Comparison of ENCODE assay signal across 21 cellular contexts in the genomic region with DNA sequence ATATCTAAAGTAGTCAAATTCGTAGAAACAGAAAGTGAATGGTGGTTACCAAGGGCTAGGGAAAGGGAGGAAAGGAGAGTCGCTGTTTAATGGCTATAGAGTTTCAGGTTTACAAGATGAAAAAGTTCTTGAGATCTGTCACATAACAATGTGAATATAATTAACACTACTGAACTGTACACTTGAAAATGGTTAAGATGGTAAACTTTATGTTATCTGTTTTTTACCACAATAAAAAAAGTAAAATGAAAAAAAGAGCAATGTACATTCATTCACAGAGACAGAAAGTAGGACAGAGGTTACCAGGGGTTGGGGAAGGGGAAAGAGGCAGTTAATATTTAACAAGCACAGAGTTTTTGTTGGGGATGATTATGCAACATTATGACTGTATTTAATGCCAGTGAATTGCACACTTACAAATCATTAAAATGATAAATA. TPM values are rescaled to one million over a fixed set of nuclear protein-coding genes. Genes with fewer than 3 reads are reported as not detected.
DNase-seq lines count a peak whose midpoint lies in the region; ATAC-seq and TF ChIP-seq lines count a peak whose summit lies in the region.
"Had no signal": no experiment of that assay in that cellular context is flagged by ENCODE, and none has a peak within 500 bp of the region (broad histone marks: within the 10 kb centered on the region; RNA-seq: fewer than 3 reads in every experiment).

No MANE protein-coding gene starts in this region.

- H3K4me1 ChIP-seq in PC-3 (ENCODE audit: insufficient read depth, low read length): peaks cover 4% of the 10 kb centered on the region; the same call in 1 of the 2 replicates
- no peaks in the 10 kb centered on the region for H3K4me1 ChIP-seq in left lung
- H3K4me1 ChIP-seq: psoas muscle had no signal

- ATAC-seq in GM21447 (IDR thresholded peaks at IDR 0.05; ENCODE audit: unreplicated experiment): peak; percentile 48
- no peak for ATAC-seq in PC-3
- peak; percentile 39 for ATAC-seq in left lung
- no peak for ATAC-seq in GM18498 (IDR thresholded peaks at IDR 0.05; ENCODE audit: unreplicated experiment)
- ATAC-seq in HG03135 (IDR thresholded peaks at IDR 0.05; ENCODE audit: unreplicated experiment): no peak
- ATAC-seq: activated naive CD8-positive, alpha-beta T cell treated with anti-CD3 and anti-CD28 coated beads, Interleukin-2, amount 50 U/mL, for 24 hours; activated T-helper 17 cell treated with anti-CD3 and anti-CD28 coated beads, Interleukin-2, amount 50 U/mL, for 72 hours; natural killer cell; psoas muscle; stimulated activated naive B cell treated with anti-CD40 and anti-IgM and Interleukin-4, amounts not matched to agents 10 μg/mL and 1 μg/mL and 100 μg/mL, for 72 hours had no signal

- peaks cover 19% of the 10 kb centered on the region for H3K4me1 Mint-ChIP-seq in Calu3 (ENCODE audit: low read depth, unreplicated experiment)
- H3K4me1 Mint-ChIP-seq: activated naive CD8-positive, alpha-beta T cell treated with anti-CD3 and anti-CD28 coated beads, Interleukin-2, amount 50 U/mL, for 24 hours; activated T-helper 17 cell treated with anti-CD3 and anti-CD28 coated beads, Interleukin-2, amount 50 U/mL, for 72 hours; natural killer cell; stimulated activated naive B cell treated with anti-CD40 and anti-IgM and Interleukin-4, amounts not matched to agents 10 μg/mL and 1 μg/mL and 100 μg/mL, for 72 hours had no signal

- POLR2A ChIA-PET in PC-3 (lab: Charles Lee; ENCODE audit: unreplicated experiment): no interaction called here

- intact Hi-C loops in Calu3 (cut with micrococcal nuclease; ENCODE audit: unreplicated experiment) (no loop called here), PC-3 (cut with micrococcal nuclease) (no loop called here), left lung (cut with DNase I) (no loop called here)

- no peaks in the 10 kb centered on the region for H3K36me3 Mint-ChIP-seq in Calu3 (ENCODE audit: insufficient read depth, unreplicated experiment)
- H3K36me3 Mint-ChIP-seq: natural killer cell; stimulated activated naive B cell treated with anti-CD40 and anti-IgM and Interleukin-4, amounts not matched to agents 10 μg/mL and 1 μg/mL and 100 μg/mL, for 72 hours had no signal

- H3K36me3 ChIP-seq in PC-3 (ENCODE audit: low read depth, low read length): no peaks in the 10 kb centered on the region
- H3K36me3 ChIP-seq in left lung: peaks cover 0 to 5% of the 10 kb centered on the region in 2 donors

- H3K9me2 ChIP-seq in PC-3 (replicated peaks; ENCODE audit: low read length): no peaks in the 10 kb centered on the region

- H3F3A ChIP-seq in PC-3 (ENCODE audit: low read length, unreplicated experiment): no peaks in the 10 kb centered on the region

- H3K27me3 ChIP-seq in PC-3 (ENCODE audit: low read length) (no peaks in the 10 kb centered on the region), left lung (no peaks in the 10 kb centered on the region)
- H3K27me3 ChIP-seq: dorsolateral prefrontal cortex, tibial artery had no signal

- DNase-seq in Calu3 (no peak), PC-3 (peak; percentile 29), left lung (no peak), NCI-H1436 (lab: John Stamatoyannopoulos, UW) (no peak), caudate nucleus (lab: John Stamatoyannopoulos, UW) (no peak)
- DNase-seq: activated CD4-positive, CD25-positive, alpha-beta regulatory T cell treated with anti-CD3 and anti-CD28 coated beads, Interleukin-2, amount 50 U/mL, for 72 hours; activated naive CD8-positive, alpha-beta T cell treated with anti-CD3 and anti-CD28 coated beads, Interleukin-2, amount 50 U/mL, for 24 hours; DMS79 treated with DMSO at 0.1 percent for 48 hours; dorsolateral prefrontal cortex; HCEC 1CT; natural killer cell; NCI-H2029 treated with DMSO at 0.1 percent for 48 hours; NCI-H510A; psoas muscle; stimulated activated naive B cell treated with anti-CD40 and anti-IgM and Interleukin-4, amounts not matched to agents 10 μg/mL and 1 μg/mL and 100 μg/mL, for 72 hours; tibial artery had no signal

- peak overlapping the region; percentile 1 for H3K4me3 Mint-ChIP-seq in Calu3 (ENCODE audit: low read depth, unreplicated experiment)
- H3K4me3 Mint-ChIP-seq: activated naive CD8-positive, alpha-beta T cell treated with anti-CD3 and anti-CD28 coated beads, Interleukin-2, amount 50 U/mL, for 24 hours; activated T-helper 17 cell treated with anti-CD3 and anti-CD28 coated beads, Interleukin-2, amount 50 U/mL, for 72 hours; CD14-positive monocyte; natural killer cell; stimulated activated naive B cell treated with anti-CD40 and anti-IgM and Interleukin-4, amounts not matched to agents 10 μg/mL and 1 μg/mL and 100 μg/mL, for 72 hours had no signal

- TF ChIP-seq CTCF in Calu3 (IDR thresholded peaks at IDR 0.05; ENCODE audit: unreplicated experiment): no peak
- TF ChIP-seq CTCF in PC-3 (conservative IDR thresholded peaks at IDR 0.05; ENCODE audit: low read depth, low read length): no peak
- TF ChIP-seq CTCF in left lung (IDR thresholded peaks at IDR 0.05): no peak

- H3K27ac ChIP-seq in PC-3 (ENCODE audit: low read length) (no peak overlapping the region), left lung (no peak overlapping the region), caudate nucleus (ENCODE audit: low read depth, low read length) (no peak overlapping the region)
- H3K27ac ChIP-seq: psoas muscle, tibial artery had no signal

- no peaks in the 10 kb centered on the region for H4K20me1 ChIP-seq in PC-3 (ENCODE audit: low read length)

- H3K9me3 ChIP-seq in PC-3 (ENCODE audit: low read length): no peaks in the 10 kb centered on the region
- no peaks in the 10 kb centered on the region for H3K9me3 ChIP-seq in left lung
- H3K9me3 ChIP-seq: psoas muscle, tibial artery had no signal

- H3K9me3 Mint-ChIP-seq in Calu3 (ENCODE audit: low read depth, unreplicated experiment): no peaks in the 10 kb centered on the region

- no peak overlapping the region for H3K9ac ChIP-seq in PC-3 (ENCODE audit: low read length)

- BruUV-seq in Calu3 (replicated peaks; lab: Mats Ljungman, UMichigan) (no TSS peak), PC-3 (replicated peaks; lab: Mats Ljungman, UMichigan) (no TSS peak)

- H3K27ac Mint-ChIP-seq in Calu3 (ENCODE audit: unreplicated experiment): peak overlapping the region; percentile 9
- H3K27ac Mint-ChIP-seq: activated naive CD8-positive, alpha-beta T cell treated with anti-CD3 and anti-CD28 coated beads, Interleukin-2, amount 50 U/mL, for 24 hours; activated T-helper 17 cell treated with anti-CD3 and anti-CD28 coated beads, Interleukin-2, amount 50 U/mL, for 72 hours; natural killer cell; stimulated activated naive B cell treated with anti-CD40 and anti-IgM and Interleukin-4, amounts not matched to agents 10 μg/mL and 1 μg/mL and 100 μg/mL, for 72 hours had no signal

- CTCF ChIA-PET in Calu3 (lab: Charles Lee): no interaction called here
- CTCF ChIA-PET in PC-3 (lab: Charles Lee): no interaction called here

- H3K4me2 ChIP-seq in PC-3 (ENCODE audit: low read length): no peak overlapping the region; the same call in 1 of the 2 replicates

- H3K27me3 Mint-ChIP-seq in Calu3 (ENCODE audit: unreplicated experiment): no peaks in the 10 kb centered on the region
- H3K27me3 Mint-ChIP-seq: activated naive CD8-positive, alpha-beta T cell treated with anti-CD3 and anti-CD28 coated beads, Interleukin-2, amount 50 U/mL, for 24 hours had no signal

- no peaks in the 10 kb centered on the region for H3K79me2 ChIP-seq in PC-3 (ENCODE audit: low read length)

- no peak overlapping the region for H2AFZ ChIP-seq in PC-3 (ENCODE audit: low read length)

- no peak overlapping the region for H3K4me3 ChIP-seq in PC-3 (ENCODE audit: low read length)
- no peak overlapping the region for H3K4me3 ChIP-seq in left lung
- H3K4me3 ChIP-seq: dorsolateral prefrontal cortex, psoas muscle, tibial artery had no signal

RNA-seq across cellular contexts. Expression of a gene that starts 53.3 kb away (rescaled TPM):
- 4.2 and 6.2 TPM in 2 replicates for total RNA-seq in Calu3 (2022)
- total RNA-seq in PC-3 (2014; rRNA removed): 0.07 and 0.40 TPM in 2 replicates
- 1 to 10 TPM; 1.8 to 3.3 TPM for total RNA-seq in left lung
- total RNA-seq: activated T-helper 17 cell treated with anti-CD3 and anti-CD28 coated beads, Interleukin-2, amount 50 U/mL, for 72 hours had no signal

Comparison
In these comparisons a context has a peak if more than half of its experiments do, and no peak if none do; other contexts are left out.
1. ATAC-seq: peak in GM21447 (single experiment) and left lung (single experiment); none in PC-3 (single experiment), GM18498 (single experiment) and HG03135 (single experiment).